ENCODE assay signal across 11 cellular contexts in genomic region chr1:158008630-158009029, GRCh38. TPM values are rescaled to one million over a fixed set of nuclear protein-coding genes. Genes with fewer than 3 reads are reported as not detected.
DNase-seq lines count a peak whose midpoint lies in the region; ATAC-seq and TF ChIP-seq lines count a peak whose summit lies in the region.
"Had no signal": no experiment of that assay in that cellular context is flagged by ENCODE, and none has a peak within 500 bp of the region (broad histone marks: within the 10 kb centered on the region; RNA-seq: fewer than 3 reads in every experiment).

No MANE protein-coding gene starts in this region.

- ATAC-seq in PC-3 = no peak
- no peak for ATAC-seq in left colon
- no peak for ATAC-seq in naive thymus-derived CD8-positive, alpha-beta T cell
- ATAC-seq in HG02852 (IDR thresholded peaks at IDR 0.05; ENCODE audit: unreplicated experiment) = no peak
- ATAC-seq in HG03354 (IDR thresholded peaks at IDR 0.05; ENCODE audit: poor library complexity, severe bottlenecking, unreplicated experiment) = no peak

- peak overlapping the region; percentile 86 for H3K27ac ChIP-seq in PC-3 (ENCODE audit: low read length)
- peak overlapping the region; percentile 66 for H3K27ac ChIP-seq in colonic mucosa
- no peak overlapping the region for H3K27ac ChIP-seq in mesendoderm (ENCODE audit: low read depth, low read length)
- H3K27ac ChIP-seq in stomach smooth muscle (ENCODE audit: low read length) = peak overlapping the region; percentile 84

- H3F3A ChIP-seq in PC-3 (ENCODE audit: low read length, unreplicated experiment) = peaks cover 4% of the 10 kb centered on the region

- H3K4me2 ChIP-seq in PC-3 (ENCODE audit: low read length) (peak overlapping the region; percentile 83; the same call in 1 of the 2 replicates), mesendoderm (ENCODE audit: low read length) (no peak overlapping the region)

- H4K8ac ChIP-seq in mesendoderm (ENCODE audit: low read depth, low read length) = no peak overlapping the region

- peaks cover 17% of the 10 kb centered on the region for H3K79me1 ChIP-seq in mesendoderm (ENCODE audit: low read length)

- no peak overlapping the region for H3K23ac ChIP-seq in mesendoderm (ENCODE audit: low read length)

- no peak overlapping the region for H3K4me3 ChIP-seq in PC-3 (ENCODE audit: low read length)
- no peak overlapping the region for H3K4me3 ChIP-seq in colonic mucosa
- H3K4me3 ChIP-seq in mesendoderm (ENCODE audit: low read length) = no peak overlapping the region
- H3K4me3 ChIP-seq in stomach smooth muscle (ENCODE audit: low read length in 2 of 2) = peak overlapping the region in 1 of 2 donors; percentile 22

- no peaks in the 10 kb centered on the region for H3K36me3 Mint-ChIP-seq in naive thymus-derived CD8-positive, alpha-beta T cell

- BruUV-seq in PC-3 (replicated peaks; lab: Mats Ljungman, UMichigan) = no TSS peak

- H3K27ac Mint-ChIP-seq in naive thymus-derived CD8-positive, alpha-beta T cell = no peak overlapping the region
- H3K27ac Mint-ChIP-seq: activated naive CD4-positive, alpha-beta T cell treated with anti-CD3 and anti-CD28 coated beads for 36 hours had no signal

- H3K27me3 ChIP-seq in PC-3 (ENCODE audit: low read length) (no peaks in the 10 kb centered on the region), colonic mucosa (no peaks in the 10 kb centered on the region), mesendoderm (ENCODE audit: insufficient read depth, low read length, poor library complexity) (no peaks in the 10 kb centered on the region), stomach smooth muscle (ENCODE audit: control insufficient read depth in 1 of 2, insufficient read depth in 2 of 2, low read length in 2 of 2) (no peaks in the 10 kb centered on the region)

- H3K4me3 Mint-ChIP-seq in naive thymus-derived CD8-positive, alpha-beta T cell = no peak overlapping the region
- H3K4me3 Mint-ChIP-seq: activated naive CD4-positive, alpha-beta T cell treated with anti-CD3 and anti-CD28 coated beads for 36 hours had no signal

- no peak overlapping the region for H2AFZ ChIP-seq in PC-3 (ENCODE audit: low read length)

- DNase-seq in PC-3 (peak; percentile 74), colonic mucosa (no peak), mesendoderm (no peak), left colon (no peak)
- DNase-seq in naive thymus-derived CD8-positive, alpha-beta T cell = no peak
- DNase-seq: activated naive CD4-positive, alpha-beta T cell treated with anti-CD3 and anti-CD28 coated beads for 36 hours; effector CD4-positive, alpha-beta T cell; MM.1S had no signal

- H3K18ac ChIP-seq in mesendoderm (ENCODE audit: low read length) = peak overlapping the region; percentile 69

- CTCF ChIA-PET in PC-3 (lab: Charles Lee) = no interaction called here

- intact Hi-C loops in PC-3 (cut with micrococcal nuclease) (no loop called here), colonic mucosa (cut with DNase I) (no loop called here), left colon (cut with DNase I, micrococcal nuclease) (no loop called here)

- peak overlapping the region; percentile 80 for H2AK5ac ChIP-seq in mesendoderm (ENCODE audit: low read length)

- no peaks in the 10 kb centered on the region for H4K20me1 ChIP-seq in PC-3 (ENCODE audit: low read length)

- H3K4me1 ChIP-seq in PC-3 (ENCODE audit: insufficient read depth, low read length) = peaks cover 51% of the 10 kb centered on the region
- H3K4me1 ChIP-seq in colonic mucosa = no peaks in the 10 kb centered on the region
- peaks cover 48% of the 10 kb centered on the region for H3K4me1 ChIP-seq in mesendoderm (ENCODE audit: control insufficient read depth, low read depth, low read length)
- peaks cover 73% of the 10 kb centered on the region for H3K4me1 ChIP-seq in stomach smooth muscle (ENCODE audit: control insufficient read depth, insufficient read depth, low read length)

- no CpG with 5 or more reads among the region's 6 CpGs for WGBS in mesendoderm (ENCODE audit: extremely low coverage, insufficient coverage, low lambda C conversion rate)

- no peaks in the 10 kb centered on the region for H3K36me3 ChIP-seq in PC-3 (ENCODE audit: low read depth, low read length)
- H3K36me3 ChIP-seq in colonic mucosa = no peaks in the 10 kb centered on the region
- no peaks in the 10 kb centered on the region for H3K36me3 ChIP-seq in mesendoderm (ENCODE audit: control insufficient read depth, insufficient read depth, low read length)
- H3K36me3 ChIP-seq in stomach smooth muscle (ENCODE audit: control insufficient read depth in 2 of 2, insufficient read depth in 2 of 2, low read length in 2 of 2) = no peaks in the 10 kb centered on the region

- no peak overlapping the region for H2BK120ac ChIP-seq in mesendoderm (ENCODE audit: low read depth, low read length)

- peak overlapping the region; percentile 93 for H3K4ac ChIP-seq in mesendoderm (ENCODE audit: low read depth, low read length)

- H3K9me3 Mint-ChIP-seq in naive thymus-derived CD8-positive, alpha-beta T cell = no peaks in the 10 kb centered on the region
- H3K9me3 Mint-ChIP-seq: activated naive CD4-positive, alpha-beta T cell treated with anti-CD3 and anti-CD28 coated beads for 36 hours had no signal

- H3K9me3 ChIP-seq in PC-3 (ENCODE audit: low read length) (no peaks in the 10 kb centered on the region), colonic mucosa (no peaks in the 10 kb centered on the region), stomach smooth muscle (ENCODE audit: control insufficient read depth in 2 of 2, low read length in 2 of 2) (no peaks in the 10 kb centered on the region)

- TF ChIP-seq CTCF in PC-3 (conservative IDR thresholded peaks at IDR 0.05; ENCODE audit: low read depth, low read length) = no peak
- TF ChIP-seq CTCF in colonic mucosa (IDR thresholded peaks at IDR 0.05) = no peak

- H2BK15ac ChIP-seq in mesendoderm (replicated peaks; ENCODE audit: low read depth) = no peak overlapping the region

- H3K4me1 Mint-ChIP-seq in naive thymus-derived CD8-positive, alpha-beta T cell = peaks cover 0 to 2% (median under 1%) of the 10 kb centered on the region in 4 donors

- H2BK5ac ChIP-seq in mesendoderm (ENCODE audit: low read length) = peak overlapping the region; percentile 73

- H3K9ac ChIP-seq in PC-3 (ENCODE audit: low read length) (no peak overlapping the region), colonic mucosa (ENCODE audit: low read depth in 2 of 2, low read length in 2 of 2) (peak overlapping the region in 1 of 2 donors; percentile 19), mesendoderm (ENCODE audit: low read length) (no peak overlapping the region), stomach smooth muscle (ENCODE audit: low read length in 2 of 2) (no peak overlapping the region)

- POLR2A ChIA-PET in PC-3 (lab: Charles Lee; ENCODE audit: unreplicated experiment) = no interaction called here
- POLR2A ChIA-PET in naive thymus-derived CD8-positive, alpha-beta T cell (lab: Charles Lee) = no interaction called here

- H3K79me2 ChIP-seq in PC-3 (ENCODE audit: low read length) = peaks cover 98% of the 10 kb centered on the region
- peaks cover 61% of the 10 kb centered on the region for H3K79me2 ChIP-seq in mesendoderm (ENCODE audit: control insufficient read depth, insufficient read depth, low read length)

- H3K56ac ChIP-seq in mesendoderm (ENCODE audit: low read length) = peak overlapping the region; percentile 80

- H3K9me2 ChIP-seq in PC-3 (replicated peaks; ENCODE audit: low read length) = no peaks in the 10 kb centered on the region

- H4K5ac ChIP-seq in mesendoderm (ENCODE audit: low read length) = no peak overlapping the region

- peaks cover 2 to 25% (median 9%) of the 10 kb centered on the region in 5 donors for H3K27me3 Mint-ChIP-seq in naive thymus-derived CD8-positive, alpha-beta T cell

RNA-seq across cellular contexts. Expression of gene KIRREL1, which starts 15.2 kb away (rescaled TPM):
- total RNA-seq in PC-3 (2014; rRNA removed) (49.8 and 57.1 TPM in 2 replicates), colonic mucosa (10 to 100 TPM in 1 of 2 donors, 1 to 10 TPM in 1; 5.8 to 12.8 TPM), left colon (1 to 10 TPM; 5.6 to 9.2 TPM)
- polyA plus RNA-seq in mesendoderm (2013, experiment 1 of 2) = 19.9 TPM
- 19.5 TPM for polyA plus RNA-seq in mesendoderm (2013, experiment 2 of 2)
- not detected for total RNA-seq in naive thymus-derived CD8-positive, alpha-beta T cell
- not detected for polyA plus RNA-seq in naive thymus-derived CD8-positive, alpha-beta T cell

Comparison
In these comparisons a context has a peak if more than half of its experiments do, and no peak if none do; other contexts are left out.
1. RNA of gene KIRREL1, which starts 15.2 kb away (total RNA-seq): 49.8 to 57.1 TPM in PC-3, 5.8 to 12.8 TPM in colonic mucosa and 5.6 to 9.2 TPM in left colon; not detected in naive thymus-derived CD8-positive, alpha-beta T cell; every median in the first group is over 4 times any median in the second.